Comparison of ENCODE assay signal across 9 cellular contexts in genomic region chr4:184805462-184806245, GRCh38. TPM values are rescaled to one million over a fixed set of nuclear protein-coding genes. Genes with fewer than 3 reads are reported as not detected.
DNase-seq lines count a peak whose midpoint lies in the region; ATAC-seq, FAIRE-seq and TF ChIP-seq lines count a peak whose summit lies in the region.
"Had no signal": no experiment of that assay in that cellular context is flagged by ENCODE, and none has a peak within 500 bp of the region (broad histone marks: within the 10 kb centered on the region; RNA-seq: fewer than 3 reads in every experiment).

No MANE protein-coding gene starts in this region.

- H3F3A ChIP-seq in PC-9 (ENCODE audit: insufficient read depth, low read depth), result peaks cover 5% of the 10 kb centered on the region; the same call in 1 of the 2 replicates

- H3K4me1 ChIP-seq in PC-9 (replicated peaks; ENCODE audit: insufficient read depth) (peaks cover 51% of the 10 kb centered on the region), heart left ventricle (peaks cover 7 to 73% (median 47%) of the 10 kb centered on the region in 12 donors)

- TF ChIP-seq CTCF in PC-9 (conservative IDR thresholded peaks at IDR 0.05) (no peak), heart left ventricle (IDR thresholded peaks at IDR 0.05) (peak in 2 of 12 donors; percentile 13 to 17)

- H3K27ac ChIP-seq in PC-9, result peak overlapping the region; percentile 43
- H3K27ac ChIP-seq in heart left ventricle, result peak overlapping the region; percentile 71 to 94 (median 84)

- H3K36me3 ChIP-seq in PC-9 (ENCODE audit: low read depth), result no peaks in the 10 kb centered on the region
- H3K36me3 ChIP-seq in heart left ventricle, result peaks cover 0 to 22% (median 11%) of the 10 kb centered on the region in 9 donors

- no peaks in the 10 kb centered on the region for H3K27me3 Mint-ChIP-seq in stimulated activated naive B cell treated with anti-CD40 and anti-IgM and Interleukin-4, amounts not matched to agents 10 μg/mL and 1 μg/mL and 100 μg/mL, for 72 hours

- H2AFZ ChIP-seq in PC-9, result no peak overlapping the region

- POLR2A ChIA-PET in PC-9 (lab: Charles Lee; ENCODE audit: unreplicated experiment), result no interaction called here

- intact Hi-C loops in PC-9 (cut with micrococcal nuclease; ENCODE audit: unreplicated experiment), result no loop called here
- intact Hi-C loops in heart left ventricle (cut with DNase I), result loop anchor here in 1 of 10 donors (10.0 kb wide), 1 partner anchor 161 kb away; the partner anchor contains the start of genes CASP3 and PRIMPOL

- 49 to 59% (median 56%) methylated on average over 12 of the region's 12 CpGs for WGBS in heart left ventricle, 4 donors

- no peaks in the 10 kb centered on the region for H4K20me1 ChIP-seq in PC-9 (ENCODE audit: insufficient read depth)

- DNase-seq in GM12892 (ENCODE audit: insufficient read length) (no peak), PC-9 (peak; percentile 45 to 67), heart left ventricle (peak; percentile 83 to 94 (median 86))
- DNase-seq in stimulated activated naive B cell treated with anti-CD40 and anti-IgM and Interleukin-4, amounts not matched to agents 10 μg/mL and 1 μg/mL and 100 μg/mL, for 72 hours, result peak; percentile 23
- DNase-seq in activated CD4-positive, alpha-beta T cell treated with anti-CD3 and anti-CD28 coated beads, Interleukin-2, amount 50 U/mL, for 4 hours, result no peak
- no peak for DNase-seq in NK-92 treated with Interleukin-12 subunit alpha and Interleukin-12 subunit beta, amount 100 ng/mL, for 24 hours (lab: John Stamatoyannopoulos, UW)

- H3K27ac Mint-ChIP-seq in stimulated activated naive B cell treated with anti-CD40 and anti-IgM and Interleukin-4, amounts not matched to agents 10 μg/mL and 1 μg/mL and 100 μg/mL, for 72 hours, result peak overlapping the region; percentile 63

- ATAC-seq in HG02642 (IDR thresholded peaks at IDR 0.05; ENCODE audit: poor library complexity, unreplicated experiment) (peak; percentile 66), heart left ventricle (peak; percentile 90 to 96 (median 94)), HG03097 (IDR thresholded peaks at IDR 0.05; ENCODE audit: low FRiP score, unreplicated experiment) (no peak)
- peak; percentile 92 to 93 for ATAC-seq in stimulated activated naive B cell treated with anti-CD40 and anti-IgM and Interleukin-4, amounts not matched to agents 10 μg/mL and 1 μg/mL and 100 μg/mL, for 72 hours (replicated peaks)

- no peaks in the 10 kb centered on the region for H3K9me2 ChIP-seq in PC-9 (ENCODE audit: insufficient read depth)

- peak overlapping the region; percentile 64 for H3K4me2 ChIP-seq in PC-9

- H3K27me3 ChIP-seq in PC-9 (ENCODE audit: insufficient read depth, low read depth), result no peaks in the 10 kb centered on the region
- H3K27me3 ChIP-seq in heart left ventricle, result no peaks in the 10 kb centered on the region

- CTCF ChIA-PET in PC-9 (lab: Charles Lee), result no interaction called here

- H3K4me3 ChIP-seq in PC-9, result no peak overlapping the region
- H3K4me3 ChIP-seq in heart left ventricle, result peak overlapping the region in 11 of 12 donors; percentile 14 to 50 (median 39)

- no peaks in the 10 kb centered on the region for H3K9me3 Mint-ChIP-seq in stimulated activated naive B cell treated with anti-CD40 and anti-IgM and Interleukin-4, amounts not matched to agents 10 μg/mL and 1 μg/mL and 100 μg/mL, for 72 hours

- FAIRE-seq in GM12892 (lab: Jason Lieb, UNC), result peak; percentile 75
- FAIRE-seq: astrocyte had no signal

- peaks cover 30 to 52% of the 10 kb centered on the region in 2 donors for H3K36me3 Mint-ChIP-seq in stimulated activated naive B cell treated with anti-CD40 and anti-IgM and Interleukin-4, amounts not matched to agents 10 μg/mL and 1 μg/mL and 100 μg/mL, for 72 hours

- no peak for TF ChIP-seq POLR2A in GM12892 (IDR thresholded peaks at IDR 0.05; ENCODE audit: low read depth, low read length)
- peak; percentile 13 to 60 for TF ChIP-seq POLR2A in heart left ventricle (IDR thresholded peaks at IDR 0.05)

- peaks cover 42% of the 10 kb centered on the region for H3K79me2 ChIP-seq in PC-9 (ENCODE audit: low read depth)

- H3K4me3 Mint-ChIP-seq in stimulated activated naive B cell treated with anti-CD40 and anti-IgM and Interleukin-4, amounts not matched to agents 10 μg/mL and 1 μg/mL and 100 μg/mL, for 72 hours, result peak overlapping the region; percentile 45

- peaks cover 46 to 67% of the 10 kb centered on the region in 2 donors for H3K4me1 Mint-ChIP-seq in stimulated activated naive B cell treated with anti-CD40 and anti-IgM and Interleukin-4, amounts not matched to agents 10 μg/mL and 1 μg/mL and 100 μg/mL, for 72 hours

- no peaks in the 10 kb centered on the region for H3K9me3 ChIP-seq in PC-9 (ENCODE audit: insufficient read depth, low read depth)
- no peaks in the 10 kb centered on the region for H3K9me3 ChIP-seq in heart left ventricle

- TSS peak; percentile 81 for BruUV-seq in PC-9 (replicated peaks; lab: Mats Ljungman, UMichigan)

RNA-seq across cellular contexts. Expression of gene ACSL1, which starts 20.1 kb away (rescaled TPM):
- 40.4 TPM for polyA plus RNA-seq in GM12892 (2012; ENCODE audit: missing spikeins)
- total RNA-seq in PC-9 (2021) (50.1 and 96.6 TPM in 2 replicates), heart left ventricle (100 to 1,000 TPM; 171 to 603 (median 266) TPM)
- polyA plus RNA-seq in heart left ventricle, result 100 to 1,000 TPM; 236 to 301 TPM

Comparison
In these comparisons a context has a peak if more than half of its experiments do, and no peak if none do; other contexts are left out.
1. DNase-seq: peak in PC-9 (2 of 2), heart left ventricle (5 of 5) and stimulated activated naive B cell treated with anti-CD40 and anti-IgM and Interleukin-4, amounts not matched to agents 10 μg/mL and 1 μg/mL and 100 μg/mL, for 72 hours (single experiment); none in GM12892 (single experiment), activated CD4-positive, alpha-beta T cell treated with anti-CD3 and anti-CD28 coated beads, Interleukin-2, amount 50 U/mL, for 4 hours (0 of 2) and NK-92 treated with Interleukin-12 subunit alpha and Interleukin-12 subunit beta, amount 100 ng/mL, for 24 hours (single experiment).